ENCODE assay signal across 7 cellular contexts in genomic region chr1:19289244-19289643, GRCh38. TPM values are rescaled to one million over a fixed set of nuclear protein-coding genes. Genes with fewer than 3 reads are reported as not detected.
DNase-seq lines count a peak whose midpoint lies in the region; TF ChIP-seq lines count a peak whose summit lies in the region.
"Had no signal": no experiment of that assay in that cellular context is flagged by ENCODE, and none has a peak within 500 bp of the region (broad histone marks: within the 10 kb centered on the region; RNA-seq: fewer than 3 reads in every experiment).

No MANE protein-coding gene starts in this region.

- H3K4me1 Mint-ChIP-seq in activated naive CD4-positive, alpha-beta T cell treated with anti-CD3 and anti-CD28 coated beads, Interleukin-2, amount 10 ng/mL, durations not matched to agents 7 days and 5 days: peaks cover 10% of the 10 kb centered on the region

- no peaks in the 10 kb centered on the region for H3K27me3 ChIP-seq in tibial nerve

- H3K36me3 ChIP-seq in tibial nerve: peaks cover 0 to 47% (median 0%) of the 10 kb centered on the region in 3 donors

- CTCF ChIA-PET in activated naive CD4-positive, alpha-beta T cell treated with anti-CD3 and anti-CD28 coated beads, Interleukin-2, amount 10 ng/mL, durations not matched to agents 7 days and 5 days (lab: Charles Lee): no interaction called here

- TF ChIP-seq CTCF in tibial nerve (IDR thresholded peaks at IDR 0.05): no peak

- peak overlapping the region; percentile 51 for H3K4me3 Mint-ChIP-seq in activated naive CD4-positive, alpha-beta T cell treated with anti-CD3 and anti-CD28 coated beads, Interleukin-2, amount 10 ng/mL, durations not matched to agents 7 days and 5 days

- DNase-seq in activated naive CD4-positive, alpha-beta T cell treated with anti-CD3 and anti-CD28 coated beads, Interleukin-2, amount 10 ng/mL, durations not matched to agents 7 days and 5 days: no peak
- DNase-seq in activated naive CD4-positive, alpha-beta T cell treated with Interleukin-2 at 50 U/mL for 16 hours: no peak
- no peak for DNase-seq in tibial nerve (ENCODE audit: low spot score in 2 of 2)
- no peak for DNase-seq in C1 segment of cervical spinal cord (lab: John Stamatoyannopoulos, UW)
- no peak for DNase-seq in NCI-H187 treated with DMSO at 0.1 percent for 48 hours (lab: John Stamatoyannopoulos, UW)
- DNase-seq: COR-L47 had no signal

- H3K9me3 Mint-ChIP-seq in activated naive CD4-positive, alpha-beta T cell treated with anti-CD3 and anti-CD28 coated beads, Interleukin-2, amount 10 ng/mL, durations not matched to agents 7 days and 5 days: peaks cover 8% of the 10 kb centered on the region

- no peak overlapping the region for H3K27ac Mint-ChIP-seq in activated naive CD4-positive, alpha-beta T cell treated with anti-CD3 and anti-CD28 coated beads, Interleukin-2, amount 10 ng/mL, durations not matched to agents 7 days and 5 days

- peaks cover 31% of the 10 kb centered on the region for H3K27me3 Mint-ChIP-seq in activated naive CD4-positive, alpha-beta T cell treated with anti-CD3 and anti-CD28 coated beads, Interleukin-2, amount 10 ng/mL, durations not matched to agents 7 days and 5 days

- peaks cover under 1% of the 10 kb centered on the region for H3K9me3 ChIP-seq in iPS-18c (ENCODE audit: control insufficient read depth, insufficient read depth, low read length)
- peaks cover 0 to 20% (median under 1%) of the 10 kb centered on the region in 4 donors for H3K9me3 ChIP-seq in tibial nerve

- no peak overlapping the region for H3K27ac ChIP-seq in tibial nerve

- peaks cover 3% of the 10 kb centered on the region for H3K36me3 Mint-ChIP-seq in activated naive CD4-positive, alpha-beta T cell treated with anti-CD3 and anti-CD28 coated beads, Interleukin-2, amount 10 ng/mL, durations not matched to agents 7 days and 5 days

- no peak for TF ChIP-seq POLR2A in tibial nerve (IDR thresholded peaks at IDR 0.05)

- H3K4me3 ChIP-seq in iPS-18c (ENCODE audit: insufficient read depth, low read depth, low read length) (peak overlapping the region; percentile 40; the same call in 1 of the 2 replicates), tibial nerve (peak overlapping the region; percentile 19 to 50 (median 37))

- 33 to 35% methylated on average over 2 of the region's 2 CpGs for WGBS in tibial nerve, 2 donors

- TF ChIP-seq EP300 in tibial nerve (IDR thresholded peaks at IDR 0.05): no peak

- peaks cover 0 to 8% (median 0%) of the 10 kb centered on the region in 4 donors for H3K4me1 ChIP-seq in tibial nerve

RNA-seq across cellular contexts. Expression of gene AKR7A3, which starts 0.7 kb away (rescaled TPM):
- total RNA-seq in tibial nerve: 1 to 10 TPM in 3 of 4 donors, under 1 TPM in 1; 0.84 to 4.1 (median 2.5) TPM

RNA-seq across cellular contexts. Expression of gene AKR7A2, which starts 22.7 kb away (rescaled TPM):
- total RNA-seq in tibial nerve: 10 to 100 TPM; 64.5 to 91.0 (median 80.7) TPM

RNA-seq across cellular contexts. Expression of gene SLC66A1, which starts 22.9 kb away (rescaled TPM):
- 10 to 100 TPM; 14.4 to 30.3 (median 21.2) TPM for total RNA-seq in tibial nerve

RNA-seq across cellular contexts. Expression of gene MRTO4, which starts 37.6 kb away (rescaled TPM):
- total RNA-seq in tibial nerve: 10 to 100 TPM; 16.4 to 33.0 (median 19.5) TPM

RNA-seq across cellular contexts. Expression of gene EMC1, which starts 37.9 kb away (rescaled TPM):
- total RNA-seq in tibial nerve: 10 to 100 TPM; 25.6 to 46.8 (median 39.1) TPM
